Comparison of ENCODE assay signal across 8 cellular contexts in the genomic region with DNA sequence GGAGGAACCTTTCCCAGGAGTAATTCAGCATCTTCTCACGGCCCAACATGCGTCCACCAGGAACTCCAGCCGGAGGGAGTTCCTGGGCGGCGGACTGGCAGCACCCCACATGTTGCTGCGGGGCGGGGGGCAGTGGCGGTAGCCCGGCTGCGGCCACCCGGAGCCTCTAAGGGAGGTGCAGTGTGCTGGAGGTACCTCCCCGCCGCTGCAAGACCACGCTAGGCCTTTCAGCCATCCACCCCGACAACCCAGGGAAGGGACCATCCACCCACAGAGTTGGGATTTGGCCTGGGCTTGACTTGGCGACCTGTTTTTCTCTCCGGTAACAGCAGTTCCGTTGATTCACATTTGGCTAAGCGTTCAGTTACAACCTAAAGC. TPM values are rescaled to one million over a fixed set of nuclear protein-coding genes. Genes with fewer than 3 reads are reported as not detected.
A peak's percentile ranks its signal among the peaks of the same experiment; 100 is the strongest.
DNase-seq lines count a peak whose midpoint lies in the region; ATAC-seq and TF ChIP-seq lines count a peak whose summit lies in the region.

No MANE protein-coding gene starts in this region.

- H3K27me3 ChIP-seq in heart left ventricle (peaks cover 0 to 65% (median 17%) of the 10 kb centered on the region in 9 donors), breast epithelium (no peaks in the 10 kb centered on the region), mesendoderm (ENCODE audit: insufficient read depth, low read length, poor library complexity) (no peaks in the 10 kb centered on the region), uterus (no peaks in the 10 kb centered on the region)

- H2BK15ac ChIP-seq in mesendoderm (replicated peaks; ENCODE audit: low read depth): no peak overlapping the region

- no peak overlapping the region for H2BK120ac ChIP-seq in mesendoderm (ENCODE audit: low read depth, low read length)

- TF ChIP-seq CTCF in heart left ventricle (IDR thresholded peaks at IDR 0.05) (no peak), breast epithelium (IDR thresholded peaks at IDR 0.05) (no peak), uterus (IDR thresholded peaks at IDR 0.05) (no peak)

- H3K9me3 ChIP-seq in heart left ventricle (peaks cover 0 to 6% (median 0%) of the 10 kb centered on the region in 12 donors), breast epithelium (no peaks in the 10 kb centered on the region), uterus (no peaks in the 10 kb centered on the region)

- H3K79me2 ChIP-seq in mesendoderm (ENCODE audit: control insufficient read depth, insufficient read depth, low read length): no peaks in the 10 kb centered on the region

- peak overlapping the region; percentile 89 for H3K56ac ChIP-seq in mesendoderm (ENCODE audit: low read length)

- intact Hi-C loops in heart left ventricle (cut with DNase I): loop anchor here in 1 of 10 donors (10.0 kb wide), 1 partner anchor 234 kb away; no protein-coding TSS in a partner anchor
- intact Hi-C loops in cardiac septum (cut with DNase I): no loop called here
- intact Hi-C loops in breast epithelium (cut with DNase I; ENCODE audit: low total_unique reads): loop anchor here (5.0 kb wide), 2 partner anchors 1056 to 1546 kb away; no protein-coding TSS in a partner anchor
- intact Hi-C loops in uterus (cut with DNase I; ENCODE audit: low total_unique reads): no loop called here

- no peak overlapping the region for H3K27ac ChIP-seq in heart left ventricle
- H3K27ac ChIP-seq in breast epithelium: peak overlapping the region; percentile 30 to 45
- H3K27ac ChIP-seq in mesendoderm (ENCODE audit: low read depth, low read length): no peak overlapping the region
- peak overlapping the region in 1 of 2 donors; percentile 57 for H3K27ac ChIP-seq in uterus

- H3K9ac ChIP-seq in mesendoderm (ENCODE audit: low read length): peak overlapping the region; percentile 84

- H3K18ac ChIP-seq in mesendoderm (ENCODE audit: low read length): peak overlapping the region; percentile 88

- H3K4me3 ChIP-seq in heart left ventricle (peak overlapping the region; percentile 35 to 75 (median 59)), breast epithelium (peak overlapping the region; percentile 51 to 73 (median 71)), mesendoderm (ENCODE audit: low read length) (peak overlapping the region; percentile 78), uterus (peak overlapping the region; percentile 65 to 66)

- no peak overlapping the region for H4K8ac ChIP-seq in mesendoderm (ENCODE audit: low read depth, low read length)

- no peak overlapping the region for H3K23ac ChIP-seq in mesendoderm (ENCODE audit: low read length)

- H4K5ac ChIP-seq in mesendoderm (ENCODE audit: low read length): no peak overlapping the region

- H3K4me1 ChIP-seq in heart left ventricle (peaks cover 0 to 19% (median 8%) of the 10 kb centered on the region in 12 donors), breast epithelium (no peaks in the 10 kb centered on the region), mesendoderm (ENCODE audit: control insufficient read depth, low read depth, low read length) (peaks cover 4% of the 10 kb centered on the region), uterus (no peaks in the 10 kb centered on the region)

- ATAC-seq in heart left ventricle: no peak
- no peak for ATAC-seq in GM21723 (IDR thresholded peaks at IDR 0.05; ENCODE audit: unreplicated experiment)

- no peaks in the 10 kb centered on the region for H3K36me3 ChIP-seq in heart left ventricle
- no peaks in the 10 kb centered on the region for H3K36me3 ChIP-seq in breast epithelium
- no peaks in the 10 kb centered on the region for H3K36me3 ChIP-seq in mesendoderm (ENCODE audit: control insufficient read depth, insufficient read depth, low read length)
- H3K36me3 ChIP-seq in uterus: no peaks in the 10 kb centered on the region

- 1 to 3% (median 2%) methylated on average over 14 to 19 of the region's 19 CpGs for WGBS in heart left ventricle, 4 donors
- no CpG with 5 or more reads among the region's 19 CpGs for WGBS in mesendoderm (ENCODE audit: extremely low coverage, insufficient coverage, low lambda C conversion rate)

- H3K79me1 ChIP-seq in mesendoderm (ENCODE audit: low read length): no peaks in the 10 kb centered on the region

- H3K4me2 ChIP-seq in mesendoderm (ENCODE audit: low read length): peak overlapping the region; percentile 73

- no peak overlapping the region for H2BK5ac ChIP-seq in mesendoderm (ENCODE audit: low read length)

- no peak overlapping the region for H2AK5ac ChIP-seq in mesendoderm (ENCODE audit: low read length)

- DNase-seq in heart left ventricle (no peak), cardiac septum (ENCODE audit: low spot score) (no peak), breast epithelium (ENCODE audit: low spot score in 2 of 2) (no peak), mesendoderm (peak; percentile 44), uterus (no peak), D341Med (ENCODE audit: low spot score) (no peak), NCI-H146 (lab: John Stamatoyannopoulos, UW) (no peak)

- H3K4ac ChIP-seq in mesendoderm (ENCODE audit: low read depth, low read length): no peak overlapping the region

- TF ChIP-seq POLR2A in heart left ventricle (IDR thresholded peaks at IDR 0.05) (no peak), breast epithelium (IDR thresholded peaks at IDR 0.05) (no peak), uterus (IDR thresholded peaks at IDR 0.05) (no peak)

RNA-seq across cellular contexts. Expression of a gene that starts 0.6 kb away (rescaled TPM):
- under 1 TPM in 8 of 9 donors, not detected in 1; 0.05 to 0.72 (median 0.17) TPM for total RNA-seq in heart left ventricle
- polyA plus RNA-seq in heart left ventricle: under 1 TPM; 0.04 TPM
- total RNA-seq in cardiac septum: 0.16 TPM
- total RNA-seq in breast epithelium: 10 to 100 TPM in 1 of 3 donors, 1 to 10 TPM in 1, under 1 TPM in 1; 0.16 to 17.7 (median 3.9) TPM
- 2.2 TPM for polyA plus RNA-seq in mesendoderm (2013, experiment 1 of 2)
- 2.2 TPM for polyA plus RNA-seq in mesendoderm (2013, experiment 2 of 2)
- 10 to 100 TPM in 1 of 4 donors, 1 to 10 TPM in 2, under 1 TPM in 1; 0.29 to 23.7 (median 1.7) TPM for total RNA-seq in uterus

Comparison
In these comparisons a context has a peak if more than half of its experiments do, and no peak if none do; other contexts are left out.
1. H3K27ac ChIP-seq: peak in breast epithelium (2 of 2); none in heart left ventricle (0 of 12) and mesendoderm (single experiment).
2. Peak in every context shown above with its lines, with median percentiles within 50 percentile points of each other: H3K4me3 ChIP-seq.